Comparison of ENCODE assay signal across 1 cellular context in genomic region chr17:42677921-42678781, GRCh38.
TF ChIP-seq lines count a peak whose summit lies in the region.

No MANE protein-coding gene starts in this region.

TF ChIP-seq in K562, 482 proteins besides CTCF, POLR2A, EP300 and RAD21 (continued from another document and continues in another):
- TF ChIP-seq ZNF395 (CRISPR knock-in tag; IDR thresholded peaks at IDR 0.05) (peak; percentile 60; the same call in 1 of the 2 replicates), ZBTB2 (IDR thresholded peaks at IDR 0.05) (no peak), ZNF589 (CRISPR knock-in tag; IDR thresholded peaks at IDR 0.05; ENCODE audit: low read depth) (no peak), FOXM1 (IDR thresholded peaks at IDR 0.05; ENCODE audit: low read depth) (no peak; the same call in 1 of the 2 replicates), FOXM1 (CRISPR knock-in tag; IDR thresholded peaks at IDR 0.05; ENCODE audit: low read depth) (no peak; the same call in 1 of the 2 replicates), TSC22D4 (tag; IDR thresholded peaks at IDR 0.05) (no peak), NKRF (IDR thresholded peaks at IDR 0.05; ENCODE audit: borderline replicate concordance) (no peak), ZNF583 (CRISPR knock-in tag; IDR thresholded peaks at IDR 0.05) (no peak), HCFC1 (IDR thresholded peaks at IDR 0.05; ENCODE audit: low read depth, low read length) (peak; percentile 5; the same call in 1 of the 2 replicates), CHD2 (IDR thresholded peaks at IDR 0.05; ENCODE audit: low read depth, low read length) (peak; percentile 90), BHLHE40 (IDR thresholded peaks at IDR 0.05; ENCODE audit: low read length) (peak; percentile 97), CBFB (CRISPR knock-in tag; IDR thresholded peaks at IDR 0.05) (peak; percentile 81), CREB5 (CRISPR knock-in tag; IDR thresholded peaks at IDR 0.05) (no peak), ETV1 (tag; conservative IDR thresholded peaks at IDR 0.05; ENCODE audit: low read depth) (peak; percentile 70; the same call in 1 of the 2 replicates), ATF4 (CRISPR knock-in tag; IDR thresholded peaks at IDR 0.05) (no peak), MAX (CRISPR knock-in tag; IDR thresholded peaks at IDR 0.05) (peak; percentile 41; the same call in 1 of the 2 replicates), JUND (IDR thresholded peaks at IDR 0.05; ENCODE audit: borderline replicate concordance, low read depth, low read length) (peak; percentile 67), JUND (tag; IDR thresholded peaks at IDR 0.05; ENCODE audit: borderline replicate concordance, low read depth, low read length) (no peak), MBD1 (CRISPR knock-in tag; IDR thresholded peaks at IDR 0.05) (no peak), CBX8 (IDR thresholded peaks at IDR 0.05; ENCODE audit: borderline replicate concordance, extremely low read depth, low read depth, low read length, poor library complexity, severe bottlenecking) (no peak), KHSRP (IDR thresholded peaks at IDR 0.05) (no peak), AFF4 (CRISPR knock-in tag; IDR thresholded peaks at IDR 0.05) (0 out of 2 replicates have a peak, but pooled peaks have one; percentile 25), ZMIZ1 (IDR thresholded peaks at IDR 0.05; ENCODE audit: low read depth in 2 of 2, low read length in 2 of 2) (peak in 1 of 2 experiments; percentile 49; a peak in 1 of 4 replicates), VEZF1 (CRISPR knock-in tag; IDR thresholded peaks at IDR 0.05) (peak; percentile 83), YY1 (IDR thresholded peaks at IDR 0.05; ENCODE audit: borderline replicate concordance in 1 of 3, control insufficient read depth in 1 of 3, extremely low read depth in 1 of 3, insufficient read depth in 3 of 3, insufficient read length in 1 of 3, insufficient replicate concordance in 2 of 3, low read depth in 1 of 3, low read length in 2 of 3) (peak in 1 of 3 experiments; percentile 62), ZBTB11 (CRISPR knock-in tag; IDR thresholded peaks at IDR 0.05) (0 out of 6 replicates have a peak, but pooled peaks of 1 of the 3 experiments have one; percentile 34), PML (IDR thresholded peaks at IDR 0.05; ENCODE audit: low read length) (peak; percentile 71), GABPA (tag; conservative IDR thresholded peaks at IDR 0.05; ENCODE audit: low read depth) (0 out of 2 replicates have a peak, but pooled peaks have one; percentile 28), NFRKB (IDR thresholded peaks at IDR 0.05; ENCODE audit: low read depth) (peak; percentile 69)
